Comparison of ENCODE assay signal across 10 cellular contexts in the genomic region with DNA sequence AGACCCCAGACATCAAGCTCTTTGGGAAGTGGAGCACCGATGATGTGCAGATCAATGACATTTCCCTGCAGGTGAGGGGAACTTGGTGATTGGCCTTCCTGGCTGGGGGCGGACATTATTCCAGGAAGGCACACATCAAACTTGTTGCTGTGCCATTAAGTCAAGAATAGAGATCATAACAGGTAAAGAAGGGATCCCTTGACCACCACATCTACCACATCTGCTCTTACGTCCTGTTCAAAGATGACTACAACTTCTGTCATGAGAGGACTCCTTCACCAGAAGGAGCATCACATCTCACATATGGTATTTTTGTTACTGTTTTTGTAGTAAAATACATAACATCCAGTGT. TPM values are rescaled to one million over a fixed set of nuclear protein-coding genes. Genes with fewer than 3 reads are reported as not detected.
DNase-seq lines count a peak whose midpoint lies in the region; ATAC-seq and TF ChIP-seq lines count a peak whose summit lies in the region.
"Had no signal": no experiment of that assay in that cellular context is flagged by ENCODE, and none has a peak within 500 bp of the region (broad histone marks: within the 10 kb centered on the region; RNA-seq: fewer than 3 reads in every experiment).

No MANE protein-coding gene starts in this region.

- H3K4me3 ChIP-seq in adrenal gland (peak overlapping the region in 2 of 4 donors; percentile 74 to 86), right lobe of liver (peak overlapping the region; percentile 67 to 92 (median 87))

- H3K27me3 Mint-ChIP-seq in activated naive CD4-positive, alpha-beta T cell treated with anti-CD3 and anti-CD28 coated beads, Interleukin-2, amount 10 ng/mL, durations not matched to agents 7 days and 5 days, result no peaks in the 10 kb centered on the region
- no peaks in the 10 kb centered on the region for H3K27me3 Mint-ChIP-seq in type B pancreatic cell

- no peak for DNase-seq in activated naive CD4-positive, alpha-beta T cell treated with anti-CD3 and anti-CD28 coated beads, Interleukin-2, amount 10 ng/mL, durations not matched to agents 7 days and 5 days
- DNase-seq in activated naive CD4-positive, alpha-beta T cell treated with Interleukin-2 at 50 U/mL for 16 hours, result no peak
- no peak for DNase-seq in adrenal gland
- DNase-seq in right lobe of liver, result peak in 1 of 3 donors; percentile 13
- DNase-seq in type B pancreatic cell (ENCODE audit: extremely low spot score, unreplicated experiment), result no peak
- DNase-seq in COLO668 (lab: John Stamatoyannopoulos, UW; ENCODE audit: unreplicated experiment), result no peak
- no peak for DNase-seq in NCI-H345 treated with DMSO at 0.1 percent for 48 hours (lab: John Stamatoyannopoulos, UW; ENCODE audit: unreplicated experiment)
- DNase-seq: DMS79 had no signal

- TF ChIP-seq CTCF in adrenal gland (IDR thresholded peaks at IDR 0.05) (no peak), right lobe of liver (IDR thresholded peaks at IDR 0.05) (no peak), type B pancreatic cell (conservative IDR thresholded peaks at IDR 0.05) (no peak)

- ATAC-seq in right lobe of liver, result no peak
- ATAC-seq in HG03378 (IDR thresholded peaks at IDR 0.05; ENCODE audit: unreplicated experiment), result no peak
- ATAC-seq: gastroesophageal sphincter had no signal

- peak overlapping the region; percentile 83 for H3K27ac Mint-ChIP-seq in activated naive CD4-positive, alpha-beta T cell treated with anti-CD3 and anti-CD28 coated beads, Interleukin-2, amount 10 ng/mL, durations not matched to agents 7 days and 5 days
- peak overlapping the region; percentile 99 for H3K27ac Mint-ChIP-seq in type B pancreatic cell

- peaks cover 49% of the 10 kb centered on the region for H3K4me1 Mint-ChIP-seq in activated naive CD4-positive, alpha-beta T cell treated with anti-CD3 and anti-CD28 coated beads, Interleukin-2, amount 10 ng/mL, durations not matched to agents 7 days and 5 days
- H3K4me1 Mint-ChIP-seq in type B pancreatic cell (ENCODE audit: unreplicated experiment), result peaks cover 11% of the 10 kb centered on the region

- H3K27ac ChIP-seq in adrenal gland, result peak overlapping the region in 3 of 5 donors; percentile 97 to 98 (median 97)
- H3K27ac ChIP-seq in right lobe of liver, result no peak overlapping the region

- H3K4me1 ChIP-seq in adrenal gland (replicated peaks in 1 of 2), result peaks cover 22 to 27% of the 10 kb centered on the region in 2 donors
- peaks cover 0 to 16% (median 6%) of the 10 kb centered on the region in 4 donors for H3K4me1 ChIP-seq in right lobe of liver

- CTCF ChIA-PET in activated naive CD4-positive, alpha-beta T cell treated with anti-CD3 and anti-CD28 coated beads, Interleukin-2, amount 10 ng/mL, durations not matched to agents 7 days and 5 days (lab: Charles Lee), result no interaction called here

- H3K36me3 ChIP-seq in adrenal gland (replicated peaks in 1 of 2) (peaks cover 0 to 40% of the 10 kb centered on the region in 2 donors), right lobe of liver (peaks cover 0 to 28% (median 9%) of the 10 kb centered on the region in 4 donors)

- peaks cover 34% of the 10 kb centered on the region for H3K36me3 Mint-ChIP-seq in activated naive CD4-positive, alpha-beta T cell treated with anti-CD3 and anti-CD28 coated beads, Interleukin-2, amount 10 ng/mL, durations not matched to agents 7 days and 5 days
- H3K36me3 Mint-ChIP-seq in type B pancreatic cell, result peaks cover 16% of the 10 kb centered on the region

- H3K9me3 Mint-ChIP-seq in activated naive CD4-positive, alpha-beta T cell treated with anti-CD3 and anti-CD28 coated beads, Interleukin-2, amount 10 ng/mL, durations not matched to agents 7 days and 5 days, result no peaks in the 10 kb centered on the region
- H3K9me3 Mint-ChIP-seq in type B pancreatic cell, result no peaks in the 10 kb centered on the region

- H3K4me3 Mint-ChIP-seq in activated naive CD4-positive, alpha-beta T cell treated with anti-CD3 and anti-CD28 coated beads, Interleukin-2, amount 10 ng/mL, durations not matched to agents 7 days and 5 days, result peak overlapping the region; percentile 93
- peak overlapping the region; percentile 98 for H3K4me3 Mint-ChIP-seq in type B pancreatic cell

- TF ChIP-seq POLR2A in adrenal gland (IDR thresholded peaks at IDR 0.05) (no peak), right lobe of liver (IDR thresholded peaks at IDR 0.05) (no peak)

- no peaks in the 10 kb centered on the region for H3K27me3 ChIP-seq in adrenal gland
- H3K27me3 ChIP-seq in right lobe of liver, result no peaks in the 10 kb centered on the region
- H3K27me3 ChIP-seq: gastroesophageal sphincter had no signal

- intact Hi-C loops in adrenal gland (cut with DNase I), result no loop called here
- intact Hi-C loops in right lobe of liver (cut with DNase I), result no loop called here

- 66 to 74% (median 71%) methylated on average over 3 of the region's 3 CpGs for WGBS in adrenal gland, 4 donors
- WGBS in right lobe of liver (ENCODE audit: insufficient coverage, low coverage, low lambda C conversion rate, missing lambda C conversion rate), result 95% methylated on average over 2 of the region's 3 CpGs

- H3K9me3 ChIP-seq in adrenal gland (replicated peaks in 1 of 3) (no peaks in the 10 kb centered on the region), right lobe of liver (no peaks in the 10 kb centered on the region)
- H3K9me3 ChIP-seq: gastroesophageal sphincter had no signal

RNA-seq across cellular contexts. Expression of gene RPS5, which starts 1.1 kb away (rescaled TPM):
- total RNA-seq in adrenal gland, result 1,000 to 10,000 TPM in 6 of 8 donors, 100 to 1,000 TPM in 2; 839 to 1,999 (median 1,158) TPM
- 1,000 to 10,000 TPM in 1 of 3 donors, 100 to 1,000 TPM in 2; 555 to 1,093 (median 722) TPM for polyA plus RNA-seq in adrenal gland
- total RNA-seq in right lobe of liver, result 100 to 1,000 TPM; 274 to 637 (median 304) TPM
- 1,320 and 1,324 TPM in 2 replicates for total RNA-seq in type B pancreatic cell (ENCODE audit: low replicate concordance)

RNA-seq across cellular contexts. Expression of gene RNF225, which starts 7.3 kb away (rescaled TPM):
- total RNA-seq in adrenal gland, result not detected
- polyA plus RNA-seq in adrenal gland, result not detected
- total RNA-seq in right lobe of liver, result not detected
- total RNA-seq in type B pancreatic cell (ENCODE audit: low replicate concordance), result 1.0 and 4.0 TPM in 2 replicates

RNA-seq across cellular contexts. Expression of gene ZNF837, which starts 7.3 kb away (rescaled TPM):
- total RNA-seq in adrenal gland (10 to 100 TPM in 1 of 8 donors, 1 to 10 TPM in 7; 2.4 to 10.5 (median 4.6) TPM), right lobe of liver (1 to 10 TPM; 1.7 to 3.9 (median 2.4) TPM), type B pancreatic cell (ENCODE audit: low replicate concordance) (2.8 and 3.8 TPM in 2 replicates)
- 1 to 10 TPM in 2 of 3 donors, under 1 TPM in 1; 0.09 to 8.1 (median 6.1) TPM for polyA plus RNA-seq in adrenal gland

RNA-seq across cellular contexts. Expression of gene ZNF584, which starts 20.3 kb away (rescaled TPM):
- 10 to 100 TPM; 11.7 to 37.5 (median 16.9) TPM for total RNA-seq in adrenal gland
- 10 to 100 TPM in 1 of 3 donors, 1 to 10 TPM in 2; 7.1 to 12.3 (median 9.7) TPM for polyA plus RNA-seq in adrenal gland
- total RNA-seq in right lobe of liver, result 10 to 100 TPM in 1 of 6 experiments, 1 to 10 TPM in 5; 5.6 to 12.1 (median 6.6) TPM
- 10.1 and 18.2 TPM in 2 replicates for total RNA-seq in type B pancreatic cell (ENCODE audit: low replicate concordance)

RNA-seq across cellular contexts. Expression of gene ZNF497, which starts 25.6 kb away (rescaled TPM):
- total RNA-seq in adrenal gland (1 to 10 TPM in 7 of 8 donors, under 1 TPM in 1; 0.35 to 8.1 (median 1.6) TPM), right lobe of liver (1 to 10 TPM in 5 of 6 experiments, under 1 TPM in 1; 0.73 to 3.1 (median 1.7) TPM), type B pancreatic cell (ENCODE audit: low replicate concordance) (4.1 and 8.1 TPM in 2 replicates)
- polyA plus RNA-seq in adrenal gland, result 1 to 10 TPM in 2 of 3 donors, under 1 TPM in 1; 0.20 to 2.2 (median 2.0) TPM

Comparison
In these comparisons a context has a peak if more than half of its experiments do, and no peak if none do; other contexts are left out.
1. H3K27ac ChIP-seq: peak in adrenal gland (3 of 5); none in right lobe of liver (0 of 3).